In the genomic region with DNA sequence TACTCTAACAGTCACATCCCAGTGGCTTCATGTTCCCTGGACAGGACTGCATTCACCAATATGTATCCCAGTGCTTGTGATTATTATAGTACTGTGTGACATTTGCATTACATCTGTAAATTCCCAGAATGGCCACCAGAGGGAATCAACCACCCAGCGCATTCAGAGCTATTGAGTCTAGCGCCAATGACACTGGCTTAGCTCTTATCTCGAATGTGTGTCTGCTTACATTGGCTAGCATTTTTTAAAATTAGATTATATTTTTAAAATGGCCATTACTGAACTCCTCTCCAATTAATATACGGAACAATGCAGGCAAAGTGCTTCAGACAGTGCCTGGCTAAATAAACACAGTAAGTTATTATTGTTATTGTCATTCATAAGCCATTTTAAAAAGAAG, we compare ENCODE assay signal across 1 cellular context.
TF ChIP-seq lines count a peak whose summit lies in the region.

No MANE protein-coding gene starts in this region.

TF ChIP-seq in GM12878, 131 proteins besides CTCF, POLR2A, EP300 and RAD21 (continued from another document):
- no peak for TF ChIP-seq TCF7 (IDR thresholded peaks at IDR 0.05; ENCODE audit: borderline replicate concordance)
